ENCODE assay signal across 18 cellular contexts in genomic region chr7:103914147-103914899, GRCh38.
DNase-seq lines count a peak whose midpoint lies in the region; ATAC-seq, FAIRE-seq and TF ChIP-seq lines count a peak whose summit lies in the region.
"Had no signal": no experiment of that assay in that cellular context is flagged by ENCODE, and none has a peak within 500 bp of the region (broad histone marks: within the 10 kb centered on the region; RNA-seq: fewer than 3 reads in every experiment).

No MANE protein-coding gene starts in this region.

- H3F3A ChIP-seq in neural cell (ENCODE audit: insufficient read depth, low read length, poor library complexity, severe bottlenecking): peaks cover 6% of the 10 kb centered on the region

- H3K9ac ChIP-seq in astrocyte (ENCODE audit: low read length): no peak overlapping the region
- no peak overlapping the region for H3K9ac ChIP-seq in neural cell (ENCODE audit: low read length)

- H3K27ac ChIP-seq in astrocyte (ENCODE audit: low read depth, low read length) (no peak overlapping the region), neural cell (ENCODE audit: low read length) (peak overlapping the region; percentile 72), osteoblast (ENCODE audit: low read depth, low read length) (no peak overlapping the region), testis (no peak overlapping the region)
- H3K27ac ChIP-seq: Peyer's patch had no signal

- intact Hi-C loops in testis (cut with DNase I; ENCODE audit: low total_unique reads): no loop called here

- no peaks in the 10 kb centered on the region for H3K4me1 ChIP-seq in astrocyte (ENCODE audit: insufficient read depth, low read length)
- H3K4me1 ChIP-seq in osteoblast (ENCODE audit: insufficient read depth, low read length): no peaks in the 10 kb centered on the region
- H3K4me1 ChIP-seq in testis: no peaks in the 10 kb centered on the region
- H3K4me1 ChIP-seq: Peyer's patch had no signal

- no peaks in the 10 kb centered on the region for H3K79me2 ChIP-seq in astrocyte (ENCODE audit: insufficient read depth, low read length)
- H3K79me2 ChIP-seq in neural cell (replicated peaks; ENCODE audit: insufficient read depth, low read length): no peaks in the 10 kb centered on the region
- H3K79me2 ChIP-seq in osteoblast (ENCODE audit: insufficient read depth, low read length): no peaks in the 10 kb centered on the region

- H3K4me3 ChIP-seq in astrocyte (ENCODE audit: insufficient read depth, low read depth, low read length) (no peak overlapping the region), neural cell (ENCODE audit: low read length) (peak overlapping the region; percentile 8), osteoblast (ENCODE audit: insufficient read depth, low read length) (no peak overlapping the region), testis (no peak overlapping the region)
- H3K4me3 ChIP-seq: HAP-1, Peyer's patch had no signal

- no peaks in the 10 kb centered on the region for H3K36me3 Mint-ChIP-seq in astrocyte (ENCODE audit: low read depth, unreplicated experiment)

- peaks cover 4% of the 10 kb centered on the region for H3K4me1 Mint-ChIP-seq in astrocyte (ENCODE audit: low read depth, unreplicated experiment)

- no peaks in the 10 kb centered on the region for H3K9me2 ChIP-seq in neural cell (ENCODE audit: insufficient read depth, low read length)

- H4K20me1 ChIP-seq in astrocyte (ENCODE audit: insufficient read depth, low read length) (no peaks in the 10 kb centered on the region), neural cell (ENCODE audit: insufficient read depth) (no peaks in the 10 kb centered on the region), osteoblast (ENCODE audit: insufficient read depth, low read length) (no peaks in the 10 kb centered on the region)

- H3K36me3 ChIP-seq in astrocyte (ENCODE audit: insufficient read depth, low read length) (no peaks in the 10 kb centered on the region), neural cell (ENCODE audit: insufficient read depth, low read length) (no peaks in the 10 kb centered on the region), osteoblast (ENCODE audit: insufficient read depth, low read length) (no peaks in the 10 kb centered on the region), testis (ENCODE audit: low read depth, missing control alignments) (no peaks in the 10 kb centered on the region)
- H3K36me3 ChIP-seq: HAP-1, Peyer's patch had no signal

- no peaks in the 10 kb centered on the region for H3K9me3 ChIP-seq in astrocyte (ENCODE audit: insufficient read depth, low read depth, low read length)
- H3K9me3 ChIP-seq in neural cell (ENCODE audit: low read length): no peaks in the 10 kb centered on the region
- no peaks in the 10 kb centered on the region for H3K9me3 ChIP-seq in osteoblast (ENCODE audit: low read depth, low read length)
- no peaks in the 10 kb centered on the region for H3K9me3 ChIP-seq in testis
- H3K9me3 ChIP-seq: HAP-1, Peyer's patch had no signal

- WGBS in testis, 2 donors: 58 to 59% methylated on average over 6 of the region's 6 CpGs

- TF ChIP-seq CTCF in astrocyte (IDR thresholded peaks at IDR 0.05; ENCODE audit: insufficient read depth, low read depth, low read length): no peak
- TF ChIP-seq CTCF in neural cell (IDR thresholded peaks at IDR 0.05; ENCODE audit: poor library complexity, severe bottlenecking): peak; percentile 33
- no peak for TF ChIP-seq CTCF in osteoblast (IDR thresholded peaks at IDR 0.05; ENCODE audit: extremely low read depth, low read depth, low read length)
- no peak for TF ChIP-seq CTCF in testis (IDR thresholded peaks at IDR 0.05)

- peak; percentile 13 for TF ChIP-seq RAD21 in neural cell (conservative IDR thresholded peaks at IDR 0.05)

- H3K27me3 ChIP-seq in astrocyte (ENCODE audit: insufficient read depth, low read length) (no peaks in the 10 kb centered on the region), neural cell (ENCODE audit: insufficient read depth, low read depth, low read length) (no peaks in the 10 kb centered on the region), osteoblast (ENCODE audit: insufficient read depth, low read length) (no peaks in the 10 kb centered on the region), testis (no peaks in the 10 kb centered on the region)
- H3K27me3 ChIP-seq: Peyer's patch had no signal

- peaks cover 1% of the 10 kb centered on the region for H3K9me3 Mint-ChIP-seq in astrocyte (ENCODE audit: unreplicated experiment)

- ATAC-seq in HG03175 (IDR thresholded peaks at IDR 0.05; ENCODE audit: unreplicated experiment) (no peak), GM19452 (IDR thresholded peaks at IDR 0.05; ENCODE audit: unreplicated experiment) (no peak)

- H3K27me3 Mint-ChIP-seq in astrocyte (ENCODE audit: low read depth, unreplicated experiment): no peaks in the 10 kb centered on the region

- no peak for FAIRE-seq in astrocyte (lab: Jason Lieb, UNC)
- FAIRE-seq: GM18507 had no signal

- H2AFZ ChIP-seq in astrocyte (ENCODE audit: low read depth, low read length) (no peak overlapping the region), neural cell (ENCODE audit: low read depth, low read length) (no peak overlapping the region), osteoblast (ENCODE audit: low read length) (no peak overlapping the region)

- no peak overlapping the region for H3K4me3 Mint-ChIP-seq in astrocyte (ENCODE audit: unreplicated experiment)

- no peak for TF ChIP-seq POLR2A in testis (IDR thresholded peaks at IDR 0.05)

- DNase-seq in EL: peak; percentile 39
- peak; percentile 65 for DNase-seq in NCI-H226
- peak; percentile 37 for DNase-seq in astrocyte (ENCODE audit: low read depth)
- no peak for DNase-seq in osteoblast (ENCODE audit: insufficient read length, low spot score, missing footprints)
- no peak for DNase-seq in testis
- DNase-seq: KBM-7, NCI-H1092 treated with DMSO at 0.1 percent for 48 hours, NCI-H1694, NCI-H2107, NCI-H446 treated with DMSO at 0.1 percent for 48 hours, NCI-H774, Peyer's patch, SIG-M5 had no signal

- no peak overlapping the region for H3K4me2 ChIP-seq in astrocyte (ENCODE audit: low read length)
- peak overlapping the region; percentile 37 for H3K4me2 ChIP-seq in neural cell (ENCODE audit: low read length)
- H3K4me2 ChIP-seq in osteoblast (ENCODE audit: insufficient read depth, low read length): no peak overlapping the region

- no peak overlapping the region for H3K27ac Mint-ChIP-seq in astrocyte (ENCODE audit: unreplicated experiment)

- TF ChIP-seq EP300 in neural cell (conservative IDR thresholded peaks at IDR 0.05; ENCODE audit: poor library complexity, severe bottlenecking): peak; percentile 98

TF ChIP-seq in neural cell, 6 proteins besides CTCF, POLR2A, EP300 and RAD21:
- peak; percentile 81 for TF ChIP-seq POLR2AphosphoS5 (IDR thresholded peaks at IDR 0.05)
- no peak for TF ChIP-seq MXI1 (conservative IDR thresholded peaks at IDR 0.05; ENCODE audit: poor library complexity, severe bottlenecking)

Comparison
In these comparisons a context has a peak if more than half of its experiments do, and no peak if none do; other contexts are left out.
1. DNase-seq: peak in EL (single experiment), NCI-H226 (single experiment) and astrocyte (single experiment); none in osteoblast (single experiment) and testis (single experiment).